Comparison of ENCODE assay signal across 34 cellular contexts in the genomic region with DNA sequence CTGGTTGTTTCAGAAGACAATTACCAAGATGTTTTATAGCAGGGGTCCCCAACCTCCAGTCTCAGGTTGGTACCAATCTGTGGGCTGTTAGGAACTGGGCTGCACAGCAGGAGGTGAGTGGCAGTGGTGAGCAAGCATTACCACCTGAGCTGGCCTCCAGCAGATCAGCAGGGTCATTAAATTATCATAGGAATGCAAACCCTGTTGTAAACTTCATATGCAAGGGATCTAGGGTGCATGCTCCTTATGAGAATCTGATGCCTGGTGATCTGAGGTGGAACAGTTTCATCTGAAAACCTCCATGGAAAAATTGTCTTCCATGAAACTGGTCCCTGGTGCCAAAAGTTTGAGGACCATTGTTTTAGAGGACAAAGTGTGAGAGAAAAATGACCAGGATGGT.
"Had no signal": no experiment of that assay in that cellular context is flagged by ENCODE, and none has a peak within 500 bp of the region (broad histone marks: within the 10 kb centered on the region; RNA-seq: fewer than 3 reads in every experiment).

No MANE protein-coding gene starts in this region.

- H3K36me3 ChIP-seq: adrenal gland, esophagus squamous epithelium, gastroesophageal sphincter, WERI-Rb-1 had no signal

- H3K36me3 Mint-ChIP-seq: activated CD4-positive, alpha-beta memory T cell treated with anti-CD3 and anti-CD28 coated beads for 36 hours; activated CD8-positive, alpha-beta memory T cell treated with anti-CD3 and anti-CD28 coated beads, Interleukin-2, amount 10 ng/mL, durations not matched to agents 7 days and 5 days; activated naive CD4-positive, alpha-beta T cell treated with anti-CD3 and anti-CD28 coated beads, Interleukin-2, amount 50 U/mL, for 24 hours; activated naive CD8-positive, alpha-beta T cell treated with anti-CD3 and anti-CD28 coated beads for 36 hours had no signal

- H3K4me1 ChIP-seq: adrenal gland, body of pancreas, esophagus squamous epithelium, gastroesophageal sphincter had no signal

- H3K4me3 ChIP-seq: adrenal gland, body of pancreas, esophagus squamous epithelium, gastroesophageal sphincter had no signal

- ATAC-seq: activated CD4-positive, alpha-beta T cell treated with anti-CD3 and anti-CD28 coated beads for 36 hours; activated CD8-positive, alpha-beta memory T cell treated with anti-CD3 and anti-CD28 coated beads, Interleukin-2, amount 10 ng/mL, durations not matched to agents 7 days and 5 days; activated CD8-positive, alpha-beta T cell treated with anti-CD3 and anti-CD28 coated beads, Interleukin-2, amount 10 ng/mL, durations not matched to agents 7 days and 5 days; activated naive CD8-positive, alpha-beta T cell treated with anti-CD3 and anti-CD28 coated beads, Interleukin-2, amount 50 U/mL, for 24 hours; body of pancreas; gastroesophageal sphincter; T-helper 17 cell had no signal

- H3K27ac Mint-ChIP-seq: activated CD4-positive, alpha-beta memory T cell treated with anti-CD3 and anti-CD28 coated beads for 36 hours; activated CD4-positive, alpha-beta T cell treated with anti-CD3 and anti-CD28 coated beads for 36 hours; activated CD4-positive, alpha-beta T cell treated with anti-CD3 and anti-CD28 coated beads, Interleukin-2, amount 10 ng/mL, durations not matched to agents 24 days and 14 days; activated CD8-positive, alpha-beta memory T cell treated with anti-CD3 and anti-CD28 coated beads, Interleukin-2, amount 10 ng/mL, durations not matched to agents 7 days and 5 days; activated CD8-positive, alpha-beta T cell treated with anti-CD3 and anti-CD28 coated beads, Interleukin-2, amount 10 ng/mL, durations not matched to agents 7 days and 5 days; activated naive CD4-positive, alpha-beta T cell treated with anti-CD3 and anti-CD28 coated beads for 36 hours; activated naive CD4-positive, alpha-beta T cell treated with anti-CD3 and anti-CD28 coated beads, Interleukin-2, amount 50 U/mL, for 24 hours; activated naive CD8-positive, alpha-beta T cell treated with anti-CD3 and anti-CD28 coated beads for 36 hours; activated naive CD8-positive, alpha-beta T cell treated with anti-CD3 and anti-CD28 coated beads, Interleukin-2, amount 50 U/mL, for 24 hours; activated T-helper 1 cell treated with anti-CD3 and anti-CD28 coated beads, Interleukin-12 subunit alpha, Interleukin-12 subunit beta, Interleukin-2, Interleukin-4 antibody, amounts not matched to agents 30 ng/mL and 10 ng/mL and 1 ng/mL, durations not matched to agents 14 hours and 24 hours and 36 hours; activated T-helper 2 cell treated with anti-CD3 and anti-CD28 coated beads, Interferon-gamma antibody, Interleukin-2, Interleukin-4, amounts not matched to agents 10 μg/mL and 5 μg/mL and 100 μg/mL, durations not matched to agents 14 hours and 24 hours and 36 hours; T-helper 17 cell; T-helper 2 cell treated with Interferon-gamma antibody and Interleukin-4, amounts not matched to agents 5 μg/mL and 100 μg/mL, for 36 hours had no signal

- H3K27me3 ChIP-seq: adrenal gland, body of pancreas, esophagus squamous epithelium, gastroesophageal sphincter had no signal

- H3K27me3 Mint-ChIP-seq: activated CD4-positive, alpha-beta memory T cell treated with anti-CD3 and anti-CD28 coated beads for 36 hours; activated CD4-positive, alpha-beta T cell treated with anti-CD3 and anti-CD28 coated beads, Interleukin-2, amount 10 ng/mL, durations not matched to agents 24 days and 14 days; activated CD8-positive, alpha-beta memory T cell treated with anti-CD3 and anti-CD28 coated beads, Interleukin-2, amount 10 ng/mL, durations not matched to agents 7 days and 5 days; activated naive CD4-positive, alpha-beta T cell treated with anti-CD3 and anti-CD28 coated beads, Interleukin-2, amount 50 U/mL, for 24 hours; activated naive CD8-positive, alpha-beta T cell treated with anti-CD3 and anti-CD28 coated beads for 36 hours; activated naive CD8-positive, alpha-beta T cell treated with anti-CD3 and anti-CD28 coated beads, Interleukin-2, amount 50 U/mL, for 24 hours; T-helper 17 cell had no signal

- DNase-seq: activated CD4-positive, alpha-beta memory T cell treated with anti-CD3 and anti-CD28 coated beads for 36 hours; activated CD4-positive, alpha-beta T cell treated with anti-CD3 and anti-CD28 coated beads for 36 hours; activated CD4-positive, alpha-beta T cell treated with anti-CD3 and anti-CD28 coated beads, Interleukin-2, amount 10 ng/mL, durations not matched to agents 24 days and 14 days; activated CD4-positive, CD25-positive, alpha-beta regulatory T cell; activated CD4-positive, CD25-positive, alpha-beta regulatory T cell treated with anti-CD3 and anti-CD28 coated beads, Interleukin-2, amount 50 U/mL, for 72 hours; activated CD8-positive, alpha-beta memory T cell treated with anti-CD3 and anti-CD28 coated beads, Interleukin-2, amount 10 ng/mL, durations not matched to agents 7 days and 5 days; activated CD8-positive, alpha-beta memory T cell treated with anti-CD3 and anti-CD28 coated beads, Interleukin-2, amount 50 U/mL, for 4 hours; activated CD8-positive, alpha-beta T cell treated with anti-CD3 and anti-CD28 coated beads, Interleukin-2, amount 10 ng/mL, durations not matched to agents 7 days and 5 days; activated effector memory CD4-positive, alpha-beta T cell treated with anti-CD3 and anti-CD28 coated beads, Interleukin-2, amount 50 U/mL, for 16 hours; activated naive CD4-positive, alpha-beta T cell treated with anti-CD3 and anti-CD28 coated beads for 36 hours; activated naive CD8-positive, alpha-beta T cell treated with anti-CD3 and anti-CD28 coated beads for 36 hours; activated naive CD8-positive, alpha-beta T cell treated with anti-CD3 and anti-CD28 coated beads, Interleukin-2, amount 50 U/mL, for 24 hours; activated T-cell treated with anti-CD3 and anti-CD28 coated beads, Interleukin-2, amount 50 U/mL, for 1 hour; activated T-cell treated with anti-CD3 and anti-CD28 coated beads, Interleukin-2, amount 50 U/mL, for 48 hours; adrenal gland; amygdala; aorta; body of pancreas; caudate nucleus; cortex of kidney; dermis blood vessel endothelial cell; effector CD8-positive, alpha-beta T cell; esophagus squamous epithelium; foreskin melanocyte; T-helper 1 cell; T-helper 17 cell; T1000; WERI-Rb-1 had no signal

- H3K9me3 ChIP-seq: adrenal gland, body of pancreas, esophagus squamous epithelium, gastroesophageal sphincter had no signal

- H3K4me1 Mint-ChIP-seq: activated CD4-positive, alpha-beta T cell treated with anti-CD3 and anti-CD28 coated beads for 36 hours; activated CD4-positive, alpha-beta T cell treated with anti-CD3 and anti-CD28 coated beads, Interleukin-2, amount 10 ng/mL, durations not matched to agents 24 days and 14 days; activated CD8-positive, alpha-beta memory T cell treated with anti-CD3 and anti-CD28 coated beads, Interleukin-2, amount 10 ng/mL, durations not matched to agents 7 days and 5 days; activated naive CD4-positive, alpha-beta T cell treated with anti-CD3 and anti-CD28 coated beads, Interleukin-2, amount 50 U/mL, for 24 hours; activated naive CD8-positive, alpha-beta T cell treated with anti-CD3 and anti-CD28 coated beads for 36 hours; activated naive CD8-positive, alpha-beta T cell treated with anti-CD3 and anti-CD28 coated beads, Interleukin-2, amount 50 U/mL, for 24 hours; T-helper 17 cell had no signal

- H3K27ac ChIP-seq: adrenal gland, body of pancreas, epithelial cell of prostate, esophagus squamous epithelium, gastroesophageal sphincter, WERI-Rb-1 had no signal

- H3K4me3 Mint-ChIP-seq: activated CD4-positive, alpha-beta memory T cell treated with anti-CD3 and anti-CD28 coated beads for 36 hours; activated CD4-positive, alpha-beta T cell treated with anti-CD3 and anti-CD28 coated beads for 36 hours; activated CD4-positive, alpha-beta T cell treated with anti-CD3 and anti-CD28 coated beads, Interleukin-2, amount 10 ng/mL, durations not matched to agents 24 days and 14 days; activated CD8-positive, alpha-beta memory T cell treated with anti-CD3 and anti-CD28 coated beads, Interleukin-2, amount 10 ng/mL, durations not matched to agents 7 days and 5 days; activated CD8-positive, alpha-beta T cell treated with anti-CD3 and anti-CD28 coated beads, Interleukin-2, amount 10 ng/mL, durations not matched to agents 7 days and 5 days; activated naive CD4-positive, alpha-beta T cell treated with anti-CD3 and anti-CD28 coated beads for 36 hours; activated naive CD4-positive, alpha-beta T cell treated with anti-CD3 and anti-CD28 coated beads, Interleukin-2, amount 50 U/mL, for 24 hours; activated naive CD8-positive, alpha-beta T cell treated with anti-CD3 and anti-CD28 coated beads for 36 hours; activated naive CD8-positive, alpha-beta T cell treated with anti-CD3 and anti-CD28 coated beads, Interleukin-2, amount 50 U/mL, for 24 hours; activated T-helper 1 cell treated with anti-CD3 and anti-CD28 coated beads, Interleukin-12 subunit alpha, Interleukin-12 subunit beta, Interleukin-2, Interleukin-4 antibody, amounts not matched to agents 30 ng/mL and 10 ng/mL and 1 ng/mL, durations not matched to agents 14 hours and 24 hours and 36 hours; T-helper 17 cell; T-helper 2 cell treated with Interferon-gamma antibody and Interleukin-4, amounts not matched to agents 5 μg/mL and 100 μg/mL, for 36 hours had no signal

- H3K9me3 Mint-ChIP-seq: activated CD4-positive, alpha-beta T cell treated with anti-CD3 and anti-CD28 coated beads, Interleukin-2, amount 10 ng/mL, durations not matched to agents 24 days and 14 days; activated naive CD8-positive, alpha-beta T cell treated with anti-CD3 and anti-CD28 coated beads for 36 hours; activated T-helper 1 cell treated with anti-CD3 and anti-CD28 coated beads, Interleukin-12 subunit alpha, Interleukin-12 subunit beta, Interleukin-2, Interleukin-4 antibody, amounts not matched to agents 30 ng/mL and 10 ng/mL and 1 ng/mL, durations not matched to agents 14 hours and 24 hours and 36 hours; T-helper 2 cell treated with Interferon-gamma antibody and Interleukin-4, amounts not matched to agents 5 μg/mL and 100 μg/mL, for 36 hours had no signal
